In the genomic region with DNA sequence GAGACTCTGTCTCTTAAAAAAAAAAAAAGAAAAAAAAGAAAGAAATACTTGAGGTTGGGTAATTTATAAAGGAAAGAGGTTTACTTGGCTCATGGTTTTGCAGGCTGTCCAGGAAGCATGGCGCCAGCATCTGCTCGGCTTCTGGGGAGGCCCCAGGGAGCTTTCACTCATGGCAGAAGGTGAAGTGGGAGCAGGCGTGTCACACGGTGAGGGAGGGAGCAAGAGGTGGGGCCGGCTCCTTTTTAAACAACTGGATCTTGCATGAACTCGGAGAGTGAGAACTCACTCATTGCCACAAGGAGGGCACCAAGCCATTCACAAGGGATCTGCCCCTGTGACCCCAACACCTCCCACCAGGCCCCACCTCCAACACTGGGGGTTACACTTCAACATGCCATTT, we compare ENCODE assay signal across 14 cellular contexts. TPM values are rescaled to one million over a fixed set of nuclear protein-coding genes. Genes with fewer than 3 reads are reported as not detected.
DNase-seq lines count a peak whose midpoint lies in the region; ATAC-seq and TF ChIP-seq lines count a peak whose summit lies in the region.
"Had no signal": no experiment of that assay in that cellular context is flagged by ENCODE, and none has a peak within 500 bp of the region (broad histone marks: within the 10 kb centered on the region; RNA-seq: fewer than 3 reads in every experiment).

No MANE protein-coding gene starts in this region.

- no peak overlapping the region for H3K56ac ChIP-seq in mesendoderm (ENCODE audit: low read length)

- H3K79me2 ChIP-seq in mesendoderm (ENCODE audit: control insufficient read depth, insufficient read depth, low read length): no peaks in the 10 kb centered on the region

- H4K5ac ChIP-seq in mesendoderm (ENCODE audit: low read length): no peak overlapping the region

- no peak overlapping the region for H3K4ac ChIP-seq in mesendoderm (ENCODE audit: low read depth, low read length)

- no peaks in the 10 kb centered on the region for H3K36me3 ChIP-seq in heart left ventricle
- H3K36me3 ChIP-seq in colonic mucosa: no peaks in the 10 kb centered on the region
- no peaks in the 10 kb centered on the region for H3K36me3 ChIP-seq in mesendoderm (ENCODE audit: control insufficient read depth, insufficient read depth, low read length)
- H3K36me3 ChIP-seq: BLaER1 treated with 17β-estradiol and CSF1 and Interleukin-3, amounts not matched to agents 10 nM and 100 nM had no signal

- H3K18ac ChIP-seq in mesendoderm (ENCODE audit: low read length): no peak overlapping the region

- H3K4me1 ChIP-seq in heart left ventricle (no peaks in the 10 kb centered on the region), colonic mucosa (no peaks in the 10 kb centered on the region), mesendoderm (ENCODE audit: control insufficient read depth, low read depth, low read length) (no peaks in the 10 kb centered on the region)

- H3K4me2 ChIP-seq in mesendoderm (ENCODE audit: low read length): no peak overlapping the region

- H3K23ac ChIP-seq in mesendoderm (ENCODE audit: low read length): no peak overlapping the region

- H3K27me3 ChIP-seq in heart left ventricle (peaks cover 0 to 12% (median 0%) of the 10 kb centered on the region in 9 donors), colonic mucosa (no peaks in the 10 kb centered on the region), mesendoderm (ENCODE audit: insufficient read depth, low read length, poor library complexity) (no peaks in the 10 kb centered on the region)
- H3K27me3 ChIP-seq: BLaER1 treated with 17β-estradiol and CSF1 and Interleukin-3, amounts not matched to agents 10 nM and 100 nM had no signal

- intact Hi-C loops in cardiac septum (cut with DNase I): no loop called here
- intact Hi-C loops in heart left ventricle (cut with DNase I): no loop called here
- intact Hi-C loops in colonic mucosa (cut with DNase I): no loop called here

- no peak overlapping the region for H2BK15ac ChIP-seq in mesendoderm (replicated peaks; ENCODE audit: low read depth)

- H2BK120ac ChIP-seq in mesendoderm (ENCODE audit: low read depth, low read length): no peak overlapping the region

- no peaks in the 10 kb centered on the region for H3K79me1 ChIP-seq in mesendoderm (ENCODE audit: low read length)

- WGBS in heart left ventricle, 4 donors: 84 to 89% (median 88%) methylated on average over 6 of the region's 6 CpGs
- WGBS in mesendoderm (ENCODE audit: extremely low coverage, insufficient coverage, low lambda C conversion rate): no CpG with 5 or more reads among the region's 6 CpGs

- peaks cover 0 to 3% (median 0%) of the 10 kb centered on the region in 12 donors for H3K9me3 ChIP-seq in heart left ventricle
- no peaks in the 10 kb centered on the region for H3K9me3 ChIP-seq in colonic mucosa

- no peak overlapping the region for H3K9ac ChIP-seq in colonic mucosa (ENCODE audit: low read depth in 2 of 2, low read length in 2 of 2)
- no peak overlapping the region for H3K9ac ChIP-seq in mesendoderm (ENCODE audit: low read length)

- H2AK5ac ChIP-seq in mesendoderm (ENCODE audit: low read length): no peak overlapping the region

- TF ChIP-seq POLR2A in heart left ventricle (IDR thresholded peaks at IDR 0.05): no peak

- H4K8ac ChIP-seq in mesendoderm (ENCODE audit: low read depth, low read length): no peak overlapping the region

- DNase-seq in cardiac septum (ENCODE audit: low spot score) (peak; percentile 12), heart left ventricle (no peak), colonic mucosa (peak; percentile 2), mesenteric fat pad (ENCODE audit: low spot score) (peak; percentile 33), NCI-H1930 (lab: John Stamatoyannopoulos, UW) (no peak), mesendoderm (no peak)
- DNase-seq: 8988T; AML-193; Calu3; CD4-positive, CD25-positive, alpha-beta regulatory T cell; DMS 273 treated with DMSO at 0.1 percent for 48 hours; HCEC 1CT had no signal

- no peak for TF ChIP-seq CTCF in heart left ventricle (IDR thresholded peaks at IDR 0.05)
- TF ChIP-seq CTCF in colonic mucosa (IDR thresholded peaks at IDR 0.05): no peak

- H3K27ac ChIP-seq in heart left ventricle: no peak overlapping the region
- no peak overlapping the region for H3K27ac ChIP-seq in colonic mucosa
- H3K27ac ChIP-seq in mesendoderm (ENCODE audit: low read depth, low read length): no peak overlapping the region

- no peak for ATAC-seq in heart left ventricle
- no peak for ATAC-seq in HG03457 (IDR thresholded peaks at IDR 0.05; ENCODE audit: unreplicated experiment)

- H2BK5ac ChIP-seq in mesendoderm (ENCODE audit: low read length): no peak overlapping the region

- no peak overlapping the region for H3K4me3 ChIP-seq in heart left ventricle
- H3K4me3 ChIP-seq in colonic mucosa: no peak overlapping the region
- no peak overlapping the region for H3K4me3 ChIP-seq in mesendoderm (ENCODE audit: low read length)
- H3K4me3 ChIP-seq: BLaER1 treated with 17β-estradiol and CSF1 and Interleukin-3, amounts not matched to agents 10 nM and 100 nM had no signal

RNA-seq across cellular contexts. Expression of a gene that starts 30.6 kb away (rescaled TPM):
- total RNA-seq in cardiac septum: 7.0 TPM
- total RNA-seq in heart left ventricle: 1 to 10 TPM; 1.1 to 5.9 (median 2.1) TPM
- 1 to 10 TPM in 1 of 2 donors, under 1 TPM in 1; 0.76 to 4.2 TPM for polyA plus RNA-seq in heart left ventricle
- total RNA-seq in colonic mucosa: 1 to 10 TPM; 1.0 to 1.9 TPM
- total RNA-seq in mesenteric fat pad: 41.9 TPM
- polyA plus RNA-seq in mesendoderm (2013, experiment 1 of 2): 0.15 TPM
- 0.13 TPM for polyA plus RNA-seq in mesendoderm (2013, experiment 2 of 2)
- total RNA-seq: CD4-positive, CD25-positive, alpha-beta regulatory T cell had no signal
- polyA plus RNA-seq: CD4-positive, CD25-positive, alpha-beta regulatory T cell had no signal

Comparison
In these comparisons a context has a peak if more than half of its experiments do, and no peak if none do; other contexts are left out.
1. DNase-seq: peak in cardiac septum (single experiment), colonic mucosa (single experiment) and mesenteric fat pad (single experiment); none in heart left ventricle (0 of 5), NCI-H1930 (0 of 2) and mesendoderm (single experiment).